ENCODE assay signal across 44 cellular contexts in genomic region chr12:52812073-52812400, GRCh38. TPM values are rescaled to one million over a fixed set of nuclear protein-coding genes. Genes with fewer than 3 reads are reported as not detected.
"Had no signal": no experiment of that assay in that cellular context is flagged by ENCODE, and none has a peak within 500 bp of the region (broad histone marks: within the 10 kb centered on the region; RNA-seq: fewer than 3 reads in every experiment).

No MANE protein-coding gene starts in this region.

- H3K36me3 ChIP-seq: adrenal gland, ascending aorta, brain microvascular endothelial cell, breast epithelium, cardiac muscle cell had no signal

- H3K27ac ChIP-seq: adrenal gland, ascending aorta, body of pancreas, brain microvascular endothelial cell, breast epithelium, cardiac muscle cell had no signal

- H3K27me3 ChIP-seq: adrenal gland, ascending aorta, body of pancreas, brain microvascular endothelial cell had no signal

- H3K36me3 Mint-ChIP-seq: activated naive CD4-positive, alpha-beta T cell treated with anti-CD3 and anti-CD28 coated beads, Interleukin-2, amount 10 ng/mL, durations not matched to agents 7 days and 5 days; activated naive CD4-positive, alpha-beta T cell treated with anti-CD3 and anti-CD28 coated beads, Interleukin-2, amount 50 U/mL, for 24 hours; activated naive CD4-positive, alpha-beta T cell treated with anti-CD3 and anti-CD28 coated beads, Interleukin-2, amount 50 U/mL, for 72 hours; activated naive CD8-positive, alpha-beta T cell treated with anti-CD3 and anti-CD28 coated beads for 36 hours; activated naive CD8-positive, alpha-beta T cell treated with anti-CD3 and anti-CD28 coated beads, Interleukin-2, amount 10 ng/mL, durations not matched to agents 7 days and 5 days; brain had no signal

- H3K9me3 ChIP-seq: adrenal gland, ascending aorta, body of pancreas, breast epithelium had no signal

- H3K9me3 Mint-ChIP-seq: activated naive CD4-positive, alpha-beta T cell treated with anti-CD3 and anti-CD28 coated beads for 36 hours; activated naive CD4-positive, alpha-beta T cell treated with anti-CD3 and anti-CD28 coated beads, Interleukin-2, amount 10 ng/mL, durations not matched to agents 7 days and 5 days; activated naive CD4-positive, alpha-beta T cell treated with anti-CD3 and anti-CD28 coated beads, Interleukin-2, amount 50 U/mL, for 24 hours; activated naive CD4-positive, alpha-beta T cell treated with anti-CD3 and anti-CD28 coated beads, Interleukin-2, amount 50 U/mL, for 72 hours; activated naive CD8-positive, alpha-beta T cell treated with anti-CD3 and anti-CD28 coated beads for 36 hours; activated naive CD8-positive, alpha-beta T cell treated with anti-CD3 and anti-CD28 coated beads, Interleukin-2, amount 10 ng/mL, durations not matched to agents 7 days and 5 days; activated naive CD8-positive, alpha-beta T cell treated with anti-CD3 and anti-CD28 coated beads, Interleukin-2, amount 50 U/mL, for 24 hours; activated T-cell treated with anti-CD3 and anti-CD28 coated beads, Interleukin-2, amount 50 U/mL, for 24 hours; activated T-cell treated with anti-CD3 and anti-CD28 coated beads, Interleukin-2, amount 50 U/mL, for 4 hours; activated T-cell treated with anti-CD3 and anti-CD28 coated beads, Interleukin-2, amount 50 U/mL, for 72 hours; activated T-helper 1 cell treated with anti-CD3 and anti-CD28 coated beads, Interleukin-12 subunit alpha, Interleukin-12 subunit beta, Interleukin-2, Interleukin-4 antibody, amounts not matched to agents 30 ng/mL and 10 ng/mL and 1 ng/mL, durations not matched to agents 14 hours and 24 hours and 36 hours; activated T-helper 17 cell treated with anti-CD3 and anti-CD28 coated beads, Interleukin-2, amount 50 U/mL, for 72 hours; activated T-helper 2 cell treated with anti-CD3 and anti-CD28 coated beads, Interferon-gamma antibody, Interleukin-2, Interleukin-4, amounts not matched to agents 10 μg/mL and 5 μg/mL and 100 μg/mL, durations not matched to agents 14 hours and 24 hours and 36 hours; central memory CD8-positive, alpha-beta T cell had no signal

- H3K4me1 ChIP-seq: adrenal gland, ascending aorta, breast epithelium had no signal

- H3K4me1 Mint-ChIP-seq: activated naive CD4-positive, alpha-beta T cell treated with anti-CD3 and anti-CD28 coated beads, Interleukin-2, amount 10 ng/mL, durations not matched to agents 7 days and 5 days; activated naive CD4-positive, alpha-beta T cell treated with anti-CD3 and anti-CD28 coated beads, Interleukin-2, amount 50 U/mL, for 24 hours; activated naive CD8-positive, alpha-beta T cell treated with anti-CD3 and anti-CD28 coated beads for 36 hours; activated naive CD8-positive, alpha-beta T cell treated with anti-CD3 and anti-CD28 coated beads, Interleukin-2, amount 10 ng/mL, durations not matched to agents 7 days and 5 days; activated naive CD8-positive, alpha-beta T cell treated with anti-CD3 and anti-CD28 coated beads, Interleukin-2, amount 50 U/mL, for 24 hours; activated T-helper 17 cell treated with anti-CD3 and anti-CD28 coated beads, Interleukin-2, amount 50 U/mL, for 72 hours; brain; central memory CD8-positive, alpha-beta T cell had no signal

- H3K4me3 ChIP-seq: adrenal gland, ascending aorta, body of pancreas, breast epithelium, cardiac muscle cell had no signal

- H3K4me3 Mint-ChIP-seq: activated naive CD4-positive, alpha-beta T cell treated with anti-CD3 and anti-CD28 coated beads for 36 hours; activated naive CD4-positive, alpha-beta T cell treated with anti-CD3 and anti-CD28 coated beads, Interleukin-2, amount 10 ng/mL, durations not matched to agents 7 days and 5 days; activated naive CD4-positive, alpha-beta T cell treated with anti-CD3 and anti-CD28 coated beads, Interleukin-2, amount 50 U/mL, for 24 hours; activated naive CD8-positive, alpha-beta T cell; activated naive CD8-positive, alpha-beta T cell treated with anti-CD3 and anti-CD28 coated beads for 36 hours; activated naive CD8-positive, alpha-beta T cell treated with anti-CD3 and anti-CD28 coated beads, Interleukin-2, amount 10 ng/mL, durations not matched to agents 7 days and 5 days; activated naive CD8-positive, alpha-beta T cell treated with anti-CD3 and anti-CD28 coated beads, Interleukin-2, amount 50 U/mL, for 24 hours; activated T-cell treated with anti-CD3 and anti-CD28 coated beads, Interleukin-2, amount 50 U/mL, for 24 hours; activated T-cell treated with anti-CD3 and anti-CD28 coated beads, Interleukin-2, amount 50 U/mL, for 4 hours; activated T-cell treated with anti-CD3 and anti-CD28 coated beads, Interleukin-2, amount 50 U/mL, for 72 hours; activated T-helper 1 cell treated with anti-CD3 and anti-CD28 coated beads, Interleukin-12 subunit alpha, Interleukin-12 subunit beta, Interleukin-2, Interleukin-4 antibody, amounts not matched to agents 30 ng/mL and 10 ng/mL and 1 ng/mL, durations not matched to agents 14 hours and 24 hours and 36 hours; activated T-helper 17 cell treated with anti-CD3 and anti-CD28 coated beads, Interleukin-2, amount 50 U/mL, for 72 hours; brain; central memory CD8-positive, alpha-beta T cell had no signal

- DNase-seq: activated effector memory CD4-positive, alpha-beta T cell treated with anti-CD3 and anti-CD28 coated beads, Interleukin-2, amount 50 U/mL, for 16 hours; activated effector memory CD4-positive, alpha-beta T cell treated with Interleukin-2 at 50 U/mL for 16 hours; activated gamma-delta T cell; activated gamma-delta T cell treated with Interleukin-2 at 50 U/mL for 16 hours; activated naive CD4-positive, alpha-beta T cell; activated naive CD4-positive, alpha-beta T cell treated with anti-CD3 and anti-CD28 coated beads for 36 hours; activated naive CD4-positive, alpha-beta T cell treated with anti-CD3 and anti-CD28 coated beads, Interleukin-2, amount 10 ng/mL, durations not matched to agents 7 days and 5 days; activated naive CD4-positive, alpha-beta T cell treated with anti-CD3 and anti-CD28 coated beads, Interleukin-2, amount 50 U/mL, for 16 hours; activated naive CD4-positive, alpha-beta T cell treated with Interleukin-2 at 50 U/mL for 16 hours; activated naive CD8-positive, alpha-beta T cell treated with anti-CD3 and anti-CD28 coated beads for 36 hours; activated naive CD8-positive, alpha-beta T cell treated with anti-CD3 and anti-CD28 coated beads, Interleukin-2, amount 10 ng/mL, durations not matched to agents 7 days and 5 days; activated naive CD8-positive, alpha-beta T cell treated with anti-CD3 and anti-CD28 coated beads, Interleukin-2, amount 50 U/mL, for 24 hours; activated T-cell treated with anti-CD3 and anti-CD28 coated beads for 4 hours; activated T-cell treated with anti-CD3 and anti-CD28 coated beads, Interleukin-2, amount 50 U/mL, for 1 hour; activated T-cell treated with anti-CD3 and anti-CD28 coated beads, Interleukin-2, amount 50 U/mL, for 24 hours; activated T-cell treated with anti-CD3 and anti-CD28 coated beads, Interleukin-2, amount 50 U/mL, for 4 hours; activated T-cell treated with anti-CD3 and anti-CD28 coated beads, Interleukin-2, amount 50 U/mL, for 48 hours; activated T-cell treated with anti-CD3 and anti-CD28 coated beads, Interleukin-2, amount 50 U/mL, for 72 hours; adrenal gland; amniotic stem cell; amygdala; anterior cingulate cortex; aorta; body of pancreas; brain microvascular endothelial cell; caudate nucleus; central memory CD4-positive, alpha-beta T cell; cerebellar nuclear complex had no signal

- H3K27me3 Mint-ChIP-seq: activated naive CD4-positive, alpha-beta T cell treated with anti-CD3 and anti-CD28 coated beads, Interleukin-2, amount 50 U/mL, for 24 hours; activated naive CD8-positive, alpha-beta T cell; activated naive CD8-positive, alpha-beta T cell treated with anti-CD3 and anti-CD28 coated beads for 36 hours; activated naive CD8-positive, alpha-beta T cell treated with anti-CD3 and anti-CD28 coated beads, Interleukin-2, amount 50 U/mL, for 24 hours; activated T-cell treated with anti-CD3 and anti-CD28 coated beads, Interleukin-2, amount 50 U/mL, for 24 hours had no signal

- H3K27ac Mint-ChIP-seq: activated naive CD4-positive, alpha-beta T cell treated with anti-CD3 and anti-CD28 coated beads for 36 hours; activated naive CD4-positive, alpha-beta T cell treated with anti-CD3 and anti-CD28 coated beads, Interleukin-2, amount 10 ng/mL, durations not matched to agents 7 days and 5 days; activated naive CD4-positive, alpha-beta T cell treated with anti-CD3 and anti-CD28 coated beads, Interleukin-2, amount 50 U/mL, for 24 hours; activated naive CD4-positive, alpha-beta T cell treated with anti-CD3 and anti-CD28 coated beads, Interleukin-2, amount 50 U/mL, for 72 hours; activated naive CD8-positive, alpha-beta T cell; activated naive CD8-positive, alpha-beta T cell treated with anti-CD3 and anti-CD28 coated beads for 36 hours; activated naive CD8-positive, alpha-beta T cell treated with anti-CD3 and anti-CD28 coated beads, Interleukin-2, amount 10 ng/mL, durations not matched to agents 7 days and 5 days; activated naive CD8-positive, alpha-beta T cell treated with anti-CD3 and anti-CD28 coated beads, Interleukin-2, amount 50 U/mL, for 24 hours; activated T-cell treated with anti-CD3 and anti-CD28 coated beads, Interleukin-2, amount 50 U/mL, for 24 hours; activated T-cell treated with anti-CD3 and anti-CD28 coated beads, Interleukin-2, amount 50 U/mL, for 72 hours; activated T-helper 1 cell treated with anti-CD3 and anti-CD28 coated beads, Interleukin-12 subunit alpha, Interleukin-12 subunit beta, Interleukin-2, Interleukin-4 antibody, amounts not matched to agents 30 ng/mL and 10 ng/mL and 1 ng/mL, durations not matched to agents 14 hours and 24 hours and 36 hours; activated T-helper 17 cell treated with anti-CD3 and anti-CD28 coated beads, Interleukin-2, amount 50 U/mL, for 72 hours; activated T-helper 2 cell treated with anti-CD3 and anti-CD28 coated beads, Interferon-gamma antibody, Interleukin-2, Interleukin-4, amounts not matched to agents 10 μg/mL and 5 μg/mL and 100 μg/mL, durations not matched to agents 14 hours and 24 hours and 36 hours; brain had no signal

RNA-seq across cellular contexts. Expression of gene KRT4, which starts 1.9 kb away (rescaled TPM):
- total RNA-seq: activated naive CD4-positive, alpha-beta T cell treated with anti-CD3 and anti-CD28 coated beads for 36 hours; activated naive CD4-positive, alpha-beta T cell treated with anti-CD3 and anti-CD28 coated beads, Interleukin-2, amount 50 U/mL, for 72 hours; activated naive CD8-positive, alpha-beta T cell treated with anti-CD3 and anti-CD28 coated beads, Interleukin-2, amount 10 ng/mL, durations not matched to agents 7 days and 5 days; activated T-cell treated with anti-CD3 and anti-CD28 coated beads, Interleukin-2, amount 50 U/mL, for 4 hours; activated T-helper 1 cell treated with anti-CD3 and anti-CD28 coated beads, Interleukin-12 subunit alpha, Interleukin-12 subunit beta, Interleukin-2, Interleukin-4 antibody, amounts not matched to agents 30 ng/mL and 10 ng/mL and 1 ng/mL, durations not matched to agents 14 hours and 24 hours and 36 hours; activated T-helper 17 cell treated with anti-CD3 and anti-CD28 coated beads, Interleukin-2, amount 50 U/mL, for 72 hours; activated T-helper 2 cell treated with anti-CD3 and anti-CD28 coated beads, Interferon-gamma antibody, Interleukin-2, Interleukin-4, amounts not matched to agents 10 μg/mL and 5 μg/mL and 100 μg/mL, durations not matched to agents 14 hours and 24 hours and 36 hours; aorta; ascending aorta; astrocyte; cardiac muscle cell; cardiac septum; cerebellum had no signal
- polyA plus RNA-seq: cardiac muscle cell had no signal

RNA-seq across cellular contexts. Expression of gene KRT3, which starts 16.1 kb away (rescaled TPM):
- total RNA-seq: activated naive CD4-positive, alpha-beta T cell treated with anti-CD3 and anti-CD28 coated beads for 36 hours; activated naive CD8-positive, alpha-beta T cell treated with anti-CD3 and anti-CD28 coated beads for 36 hours; activated naive CD8-positive, alpha-beta T cell treated with anti-CD3 and anti-CD28 coated beads, Interleukin-2, amount 10 ng/mL, durations not matched to agents 7 days and 5 days; activated T-cell treated with anti-CD3 and anti-CD28 coated beads, Interleukin-2, amount 50 U/mL, for 4 hours; activated T-cell treated with anti-CD3 and anti-CD28 coated beads, Interleukin-2, amount 50 U/mL, for 72 hours; activated T-helper 17 cell treated with anti-CD3 and anti-CD28 coated beads, Interleukin-2, amount 50 U/mL, for 72 hours; activated T-helper 2 cell treated with anti-CD3 and anti-CD28 coated beads, Interferon-gamma antibody, Interleukin-2, Interleukin-4, amounts not matched to agents 10 μg/mL and 5 μg/mL and 100 μg/mL, durations not matched to agents 14 hours and 24 hours and 36 hours; adrenal gland; aorta; ascending aorta; body of pancreas; breast epithelium; cardiac muscle cell; cardiac septum; cerebellum had no signal
- polyA plus RNA-seq: adipose tissue, adrenal gland, aorta, cardiac muscle cell had no signal

RNA-seq across cellular contexts. Expression of gene KRT79, which starts 22.1 kb away (rescaled TPM):
- total RNA-seq: activated naive CD4-positive, alpha-beta T cell treated with anti-CD3 and anti-CD28 coated beads for 36 hours; activated naive CD8-positive, alpha-beta T cell treated with anti-CD3 and anti-CD28 coated beads, Interleukin-2, amount 10 ng/mL, durations not matched to agents 7 days and 5 days; activated T-helper 1 cell treated with anti-CD3 and anti-CD28 coated beads, Interleukin-12 subunit alpha, Interleukin-12 subunit beta, Interleukin-2, Interleukin-4 antibody, amounts not matched to agents 30 ng/mL and 10 ng/mL and 1 ng/mL, durations not matched to agents 14 hours and 24 hours and 36 hours; activated T-helper 2 cell treated with anti-CD3 and anti-CD28 coated beads, Interferon-gamma antibody, Interleukin-2, Interleukin-4, amounts not matched to agents 10 μg/mL and 5 μg/mL and 100 μg/mL, durations not matched to agents 14 hours and 24 hours and 36 hours; adrenal gland; aorta; ascending aorta; body of pancreas; cardiac muscle cell; cardiac septum; cerebellum had no signal
- polyA plus RNA-seq: aorta, cardiac muscle cell had no signal

RNA-seq across cellular contexts. Expression of gene KRT76, which starts 34.9 kb away (rescaled TPM):
- total RNA-seq: activated naive CD4-positive, alpha-beta T cell treated with anti-CD3 and anti-CD28 coated beads for 36 hours; activated naive CD4-positive, alpha-beta T cell treated with anti-CD3 and anti-CD28 coated beads, Interleukin-2, amount 50 U/mL, for 72 hours; activated naive CD8-positive, alpha-beta T cell treated with anti-CD3 and anti-CD28 coated beads for 36 hours; activated naive CD8-positive, alpha-beta T cell treated with anti-CD3 and anti-CD28 coated beads, Interleukin-2, amount 10 ng/mL, durations not matched to agents 7 days and 5 days; activated T-cell treated with anti-CD3 and anti-CD28 coated beads, Interleukin-2, amount 50 U/mL, for 4 hours; activated T-cell treated with anti-CD3 and anti-CD28 coated beads, Interleukin-2, amount 50 U/mL, for 72 hours; activated T-helper 1 cell treated with anti-CD3 and anti-CD28 coated beads, Interleukin-12 subunit alpha, Interleukin-12 subunit beta, Interleukin-2, Interleukin-4 antibody, amounts not matched to agents 30 ng/mL and 10 ng/mL and 1 ng/mL, durations not matched to agents 14 hours and 24 hours and 36 hours; activated T-helper 17 cell treated with anti-CD3 and anti-CD28 coated beads, Interleukin-2, amount 50 U/mL, for 72 hours; activated T-helper 2 cell treated with anti-CD3 and anti-CD28 coated beads, Interferon-gamma antibody, Interleukin-2, Interleukin-4, amounts not matched to agents 10 μg/mL and 5 μg/mL and 100 μg/mL, durations not matched to agents 14 hours and 24 hours and 36 hours; adrenal gland; aorta; ascending aorta; astrocyte; body of pancreas; breast epithelium; bronchial epithelial cell; cardiac muscle cell; cardiac septum; cerebellum had no signal
- polyA plus RNA-seq: adipose tissue, adrenal gland, aorta, cardiac muscle cell had no signal

RNA-seq across cellular contexts. Expression of gene KRT78, which starts 36.8 kb away (rescaled TPM):
- total RNA-seq: activated naive CD4-positive, alpha-beta T cell treated with anti-CD3 and anti-CD28 coated beads for 36 hours; activated naive CD4-positive, alpha-beta T cell treated with anti-CD3 and anti-CD28 coated beads, Interleukin-2, amount 50 U/mL, for 72 hours; activated naive CD8-positive, alpha-beta T cell treated with anti-CD3 and anti-CD28 coated beads for 36 hours; activated naive CD8-positive, alpha-beta T cell treated with anti-CD3 and anti-CD28 coated beads, Interleukin-2, amount 10 ng/mL, durations not matched to agents 7 days and 5 days; activated T-cell treated with anti-CD3 and anti-CD28 coated beads, Interleukin-2, amount 50 U/mL, for 4 hours; activated T-cell treated with anti-CD3 and anti-CD28 coated beads, Interleukin-2, amount 50 U/mL, for 72 hours; activated T-helper 1 cell treated with anti-CD3 and anti-CD28 coated beads, Interleukin-12 subunit alpha, Interleukin-12 subunit beta, Interleukin-2, Interleukin-4 antibody, amounts not matched to agents 30 ng/mL and 10 ng/mL and 1 ng/mL, durations not matched to agents 14 hours and 24 hours and 36 hours; activated T-helper 17 cell treated with anti-CD3 and anti-CD28 coated beads, Interleukin-2, amount 50 U/mL, for 72 hours; activated T-helper 2 cell treated with anti-CD3 and anti-CD28 coated beads, Interferon-gamma antibody, Interleukin-2, Interleukin-4, amounts not matched to agents 10 μg/mL and 5 μg/mL and 100 μg/mL, durations not matched to agents 14 hours and 24 hours and 36 hours; adrenal gland; aorta; ascending aorta; astrocyte; body of pancreas; cardiac muscle cell; cardiac septum; cerebellum had no signal
- polyA plus RNA-seq: cardiac muscle cell had no signal
